In the genomic region with DNA sequence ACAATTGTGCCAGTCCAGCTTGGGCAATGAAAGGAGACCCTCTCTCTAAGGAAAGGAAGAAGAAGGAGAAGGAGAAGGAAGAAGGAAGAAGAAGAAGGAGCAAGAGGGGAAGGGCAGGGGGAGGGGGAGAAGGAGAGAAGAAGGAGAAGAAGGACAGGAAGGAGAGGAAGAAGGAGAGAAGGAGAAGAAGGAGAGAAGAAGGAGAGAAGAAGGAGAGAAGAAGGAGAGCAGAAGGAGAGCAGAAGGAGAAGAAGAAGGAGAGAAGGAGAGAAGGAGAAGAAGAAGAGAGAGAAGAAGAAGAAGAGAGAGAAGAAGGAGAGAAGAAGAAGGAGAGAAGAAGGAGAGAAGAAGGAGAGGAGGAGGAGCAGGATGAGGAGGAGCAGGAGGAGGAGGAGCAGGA, we compare ENCODE assay signal across 3 cellular contexts.
TF ChIP-seq lines count a peak whose summit lies in the region.

No MANE protein-coding gene starts in this region.

TF ChIP-seq in HepG2, 621 proteins besides CTCF, POLR2A, EP300 and RAD21:
- TF ChIP-seq ZBTB46 (CRISPR knock-in tag; IDR thresholded peaks at IDR 0.05; ENCODE audit: borderline replicate concordance) (no peak), IKZF1 (IDR thresholded peaks at IDR 0.05) (peak; percentile 75; the same call in 1 of the 2 replicates), PLRG1 (conservative IDR thresholded peaks at IDR 0.05) (peak; percentile 60; the same call in 1 of the 2 replicates), FOXP1 (IDR thresholded peaks at IDR 0.05) (0 out of 2 replicates have a peak, but pooled peaks have one; percentile 39), FOXP1 (CRISPR knock-in tag; IDR thresholded peaks at IDR 0.05) (no peak)
TF ChIP-seq in HepG2: peak in this region for 3.

TF ChIP-seq in HEK293, 187 proteins besides CTCF, POLR2A, EP300 and RAD21:
- TF ChIP-seq SP3 (tag by site-specific recombination; IDR thresholded peaks at IDR 0.05) = no peak
- TF ChIP-seq ZNF366 (tag by site-specific recombination; conservative IDR thresholded peaks at IDR 0.05) = 0 out of 2 replicates have a peak, but pooled peaks have one; percentile 40

TF ChIP-seq in K562, 482 proteins besides CTCF, POLR2A, EP300 and RAD21:
- TF ChIP-seq KLF1 (tag; IDR thresholded peaks at IDR 0.05) (no peak), ZNF512 (tag; IDR thresholded peaks at IDR 0.05) (peak; percentile 50; the same call in 1 of the 2 replicates)
